Comparison of ENCODE assay signal across 8 cellular contexts in the genomic region with DNA sequence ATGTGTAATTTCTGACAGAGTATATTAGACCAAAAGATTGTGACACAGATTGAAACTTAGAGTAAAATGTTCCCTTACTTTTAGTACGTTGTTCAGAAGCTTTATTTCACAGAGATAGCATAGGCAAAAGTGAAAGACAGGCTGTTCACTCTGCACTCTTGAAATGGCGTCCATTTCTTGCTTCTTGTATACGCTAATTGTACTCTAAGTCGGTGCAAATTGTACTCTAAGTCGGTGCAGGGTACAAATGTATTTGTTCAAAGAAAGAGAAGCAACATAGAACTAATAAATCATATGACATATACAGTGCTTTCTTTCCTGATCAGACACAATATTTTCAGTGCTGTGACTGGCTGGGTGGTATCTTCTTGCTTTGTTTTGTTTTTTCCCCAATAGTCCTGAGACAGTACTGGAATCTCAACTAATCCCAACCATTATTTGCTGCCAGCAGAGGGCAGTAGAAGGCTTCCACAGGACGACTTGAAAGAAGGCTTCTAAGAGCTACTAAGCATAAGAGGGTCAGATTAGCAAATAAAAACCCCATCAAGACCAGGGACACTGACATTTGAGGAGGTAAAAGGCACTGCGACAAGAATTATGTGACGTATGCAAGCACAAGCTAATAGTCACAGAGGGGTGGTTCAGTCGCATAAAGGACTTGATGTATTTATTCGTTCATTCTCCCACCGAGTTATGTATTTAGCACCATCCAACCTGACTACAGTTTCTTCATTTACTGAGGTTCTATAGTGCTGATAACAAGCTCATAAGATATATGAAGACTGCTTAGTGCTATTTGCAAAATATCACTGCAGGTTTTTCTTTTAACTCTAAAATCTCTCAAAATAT.
DNase-seq lines count a peak whose midpoint lies in the region; ATAC-seq, FAIRE-seq and TF ChIP-seq lines count a peak whose summit lies in the region.

No MANE protein-coding gene starts in this region.

- TF ChIP-seq CTCF in Loucy (conservative IDR thresholded peaks at IDR 0.05; ENCODE audit: low read length) = peak; percentile 90
- TF ChIP-seq CTCF in MCF 10A (IDR thresholded peaks at IDR 0.05; ENCODE audit: unreplicated experiment) = peak; percentile 63
- TF ChIP-seq CTCF in HepG2 (CRISPR knock-in tag; IDR thresholded peaks at IDR 0.05) = peak; percentile 75
- peak; percentile 19 to 61 for TF ChIP-seq CTCF in suprapubic skin (IDR thresholded peaks at IDR 0.05)

- no peaks in the 10 kb centered on the region for H3K9me3 ChIP-seq in HAP-1
- no peaks in the 10 kb centered on the region for H3K9me3 ChIP-seq in Loucy (ENCODE audit: insufficient read depth, low read depth, low read length)
- H3K9me3 ChIP-seq in HepG2 (ENCODE audit: low read length) = no peaks in the 10 kb centered on the region
- H3K9me3 ChIP-seq in suprapubic skin = no peaks in the 10 kb centered on the region

- ATAC-seq in HepG2 = peak; percentile 92

- intact Hi-C loops in MCF 10A (cut with micrococcal nuclease) = loop anchor here (1.0 to 2.0 kb wide), 3 partner anchors 71 to 1143 kb away; no protein-coding TSS in a partner anchor
- intact Hi-C loops in HepG2 (cut with micrococcal nuclease; ENCODE audit: unreplicated experiment) = loop anchor here (10.0 kb wide), 1 partner anchor 1139 kb away; no protein-coding TSS in a partner anchor

- no peaks in the 10 kb centered on the region for H3K79me2 ChIP-seq in Loucy (ENCODE audit: insufficient read depth, low read length)
- H3K79me2 ChIP-seq in HepG2 (ENCODE audit: insufficient read depth, low read length) = no peaks in the 10 kb centered on the region

- DNase-seq in activated CD8-positive, alpha-beta memory T cell treated with anti-CD3 and anti-CD28 coated beads for 24 hours = peak; percentile 57
- no peak for DNase-seq in activated CD8-positive, alpha-beta memory T cell treated with anti-CD3 and anti-CD28 coated beads, Interleukin-2, amount 50 U/mL, for 4 hours
- peak; percentile 74 to 88 for DNase-seq in HAP-1 (ENCODE audit: low spot score in 2 of 2)
- peak; percentile 64 for DNase-seq in RKO (ENCODE audit: low spot score)
- DNase-seq in MCF 10A (ENCODE audit: unreplicated experiment) = peak; percentile 78
- DNase-seq in HepG2 (ENCODE audit: low spot score) = peak; percentile 41
- DNase-seq in suprapubic skin (ENCODE audit: low spot score in 2 of 2) = peak in 1 of 2 donors; percentile 58

- no peaks in the 10 kb centered on the region for H3K36me3 ChIP-seq in HAP-1 (replicated peaks)
- H3K36me3 ChIP-seq in Loucy (ENCODE audit: insufficient read depth, low read length) = no peaks in the 10 kb centered on the region
- no peaks in the 10 kb centered on the region for H3K36me3 ChIP-seq in HepG2 (replicated peaks in 1 of 2; ENCODE audit: control insufficient read depth in 1 of 2, insufficient read depth in 2 of 2, low read length in 2 of 2)
- H3K36me3 ChIP-seq in suprapubic skin = no peaks in the 10 kb centered on the region

- CTCF ChIA-PET in MCF 10A (lab: Yijun Ruan, JAX) (interaction anchor here (0.5 to 5.7 kb wide), 52 partner anchors 9 to 1365 kb away, joined by 3 to 92 read pairs (median 4); no protein-coding TSS in a partner anchor), HepG2 (lab: Yijun Ruan, JAX; ENCODE audit: low intra/inter-chr PET ratio, low total read pairs) (interaction anchor here (2.7 kb wide), 1 partner anchor 232 kb away, joined by 15 read pairs; no protein-coding TSS in a partner anchor)

- H3K36me3 Mint-ChIP-seq in MCF 10A (ENCODE audit: insufficient read depth, unreplicated experiment) = no peaks in the 10 kb centered on the region

- no peaks in the 10 kb centered on the region for H3K27me3 Mint-ChIP-seq in MCF 10A (ENCODE audit: insufficient read depth, unreplicated experiment)

- no peaks in the 10 kb centered on the region for H3K9me2 ChIP-seq in Loucy (replicated peaks; ENCODE audit: low read depth, low read length)

- WGBS in HepG2 (ENCODE audit: low lambda C conversion rate) = 37% methylated on average over 11 of the region's 11 CpGs
- 58% methylated on average over 11 of the region's 11 CpGs for WGBS in suprapubic skin

- TF ChIP-seq EP300 in HepG2 (IDR thresholded peaks at IDR 0.05; ENCODE audit: low read depth in 2 of 2, low read length in 2 of 2) (no peak), HepG2 (CRISPR knock-in tag; IDR thresholded peaks at IDR 0.05; ENCODE audit: borderline replicate concordance) (no peak), suprapubic skin (IDR thresholded peaks at IDR 0.05) (no peak)

- H3K27ac ChIP-seq in HepG2 (ENCODE audit: extremely low read length, insufficient read depth, low read length) = no peak overlapping the region
- no peak overlapping the region for H3K27ac ChIP-seq in suprapubic skin

- H3K4me2 ChIP-seq in Loucy (ENCODE audit: low read depth, low read length, poor library complexity, severe bottlenecking) (no peak overlapping the region), HepG2 (ENCODE audit: low read depth, low read length) (no peak overlapping the region)

- H3K9ac ChIP-seq in Loucy (ENCODE audit: low read depth, low read length, poor library complexity, severe bottlenecking) (no peak overlapping the region), HepG2 (ENCODE audit: insufficient read depth, low read depth, low read length) (no peak overlapping the region)

- TF ChIP-seq POLR2A in HepG2 (IDR thresholded peaks at IDR 0.05; ENCODE audit: insufficient read depth in 1 of 2, low read depth in 2 of 2, low read length in 2 of 2) (no peak), suprapubic skin (IDR thresholded peaks at IDR 0.05) (no peak)

- POLR2A ChIA-PET in MCF 10A (lab: Yijun Ruan, JAX) (no interaction called here), HepG2 (lab: Yijun Ruan, JAX) (no interaction called here)

- H3K9me3 Mint-ChIP-seq in MCF 10A (ENCODE audit: unreplicated experiment) = no peaks in the 10 kb centered on the region

- FAIRE-seq in HepG2 (lab: Jason Lieb, UNC) = peak; percentile 48

- H3F3A ChIP-seq in Loucy (ENCODE audit: low read depth) = no peaks in the 10 kb centered on the region

- H3K4me3 ChIP-seq in HAP-1 (no peak overlapping the region), Loucy (ENCODE audit: low read length, poor library complexity, severe bottlenecking) (no peak overlapping the region), HepG2 (replicated peaks in 1 of 3; ENCODE audit: insufficient read depth in 1 of 3, low read depth in 2 of 3, low read length in 3 of 3) (no peak overlapping the region), suprapubic skin (no peak overlapping the region)

- H4K20me1 ChIP-seq in Loucy (ENCODE audit: insufficient read depth, low read length, poor library complexity, severe bottlenecking) = no peaks in the 10 kb centered on the region
- H4K20me1 ChIP-seq in HepG2 (ENCODE audit: insufficient read depth, low read length) = no peaks in the 10 kb centered on the region

- no peak overlapping the region for H3K27ac Mint-ChIP-seq in MCF 10A (ENCODE audit: low read depth, unreplicated experiment)

- H2AFZ ChIP-seq in Loucy (ENCODE audit: low read length) = no peak overlapping the region
- no peak overlapping the region for H2AFZ ChIP-seq in HepG2 (ENCODE audit: low read length)

- no peak overlapping the region for H3K4me3 Mint-ChIP-seq in MCF 10A (ENCODE audit: unreplicated experiment)

- H3K27me3 ChIP-seq in HAP-1 (ENCODE audit: low read depth) (no peaks in the 10 kb centered on the region), Loucy (ENCODE audit: insufficient read depth, low read length, poor library complexity, severe bottlenecking) (no peaks in the 10 kb centered on the region), HepG2 (ENCODE audit: control insufficient read depth in 1 of 2, insufficient read depth in 2 of 2, low read length in 2 of 2) (no peaks in the 10 kb centered on the region), suprapubic skin (no peaks in the 10 kb centered on the region)

- H3K4me1 Mint-ChIP-seq in MCF 10A (ENCODE audit: insufficient read depth, unreplicated experiment) = peaks cover 6% of the 10 kb centered on the region

- peak; percentile 34; the same call in 1 of the 2 replicates for TF ChIP-seq RAD21 in HepG2 (CRISPR knock-in tag; IDR thresholded peaks at IDR 0.05)

- BruUV-seq in MCF 10A (replicated peaks; lab: Mats Ljungman, UMichigan) = no TSS peak
- no TSS peak for BruUV-seq in HepG2 (replicated peaks; lab: Mats Ljungman, UMichigan)

- in situ Hi-C loops in HAP-1 (cut with MboI; ENCODE audit: low sequenced_read_pairs) (loop anchor here (5.0 kb wide), 1 partner anchor 236 kb away; no protein-coding TSS in a partner anchor), HepG2 (cut with HindIII; ENCODE audit: extremely low pct_ligation_motif_present, low pct_unique_long_range_greater_than_20kb) (loop anchor here (10.0 kb wide), 1 partner anchor 229 kb away; no protein-coding TSS in a partner anchor)

- H3K4me1 ChIP-seq in HAP-1 (no peaks in the 10 kb centered on the region), Loucy (ENCODE audit: insufficient read depth, low read length, poor library complexity, severe bottlenecking) (no peaks in the 10 kb centered on the region), HepG2 (ENCODE audit: insufficient read depth, low read length) (no peaks in the 10 kb centered on the region), suprapubic skin (no peaks in the 10 kb centered on the region)

TF ChIP-seq in HepG2, 621 proteins besides CTCF, POLR2A, EP300 and RAD21 (continues in another document):
- no peak for TF ChIP-seq ZNF17 (CRISPR knock-in tag; IDR thresholded peaks at IDR 0.05)
- TF ChIP-seq ZKSCAN8 (CRISPR knock-in tag; IDR thresholded peaks at IDR 0.05; ENCODE audit: borderline replicate concordance) = no peak
- TF ChIP-seq TSC22D2 (CRISPR knock-in tag; IDR thresholded peaks at IDR 0.05; ENCODE audit: borderline replicate concordance) = no peak
- TF ChIP-seq MTF1 (CRISPR knock-in tag; IDR thresholded peaks at IDR 0.05) = no peak
- TF ChIP-seq, protein P1, sequence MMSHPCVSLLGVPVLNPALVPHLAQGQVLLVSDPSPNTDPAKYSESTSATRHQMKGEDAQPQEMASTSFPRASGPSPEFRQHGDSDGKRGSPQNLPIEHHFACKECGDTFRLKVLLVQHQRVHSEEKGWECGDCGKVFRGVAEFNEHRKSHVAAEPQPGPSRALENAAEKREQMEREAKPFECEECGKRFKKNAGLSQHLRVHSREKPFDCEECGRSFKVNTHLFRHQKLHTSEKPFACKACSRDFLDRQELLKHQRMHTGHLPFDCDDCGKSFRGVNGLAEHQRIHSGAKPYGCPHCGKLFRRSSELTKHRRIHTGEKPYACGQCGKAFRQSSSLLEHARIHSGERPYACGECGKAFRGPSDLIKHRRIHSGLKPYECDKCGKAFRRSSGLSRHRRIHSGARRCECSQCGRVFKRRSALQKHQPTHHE (CRISPR knock-in tag; IDR thresholded peaks at IDR 0.05; ENCODE audit: borderline replicate concordance) = no peak
- TF ChIP-seq STAG1 (CRISPR knock-in tag; IDR thresholded peaks at IDR 0.05) = peak; percentile 71
- TF ChIP-seq ASH2L (IDR thresholded peaks at IDR 0.05; ENCODE audit: insufficient read length, low read depth, low read length) = no peak
- TF ChIP-seq CREB1 (IDR thresholded peaks at IDR 0.05) = peak; percentile 50; the same call in 1 of the 2 replicates
- no peak for TF ChIP-seq CREB1 (CRISPR knock-in tag; IDR thresholded peaks at IDR 0.05)
- TF ChIP-seq SMC3 (IDR thresholded peaks at IDR 0.05; ENCODE audit: low read length) = peak; percentile 45
- no peak for TF ChIP-seq ZC3H13 (CRISPR knock-in tag; IDR thresholded peaks at IDR 0.05)
- TF ChIP-seq HOXA7 (CRISPR knock-in tag; IDR thresholded peaks at IDR 0.05) = no peak
- no peak for TF ChIP-seq SSRP1 (CRISPR knock-in tag; IDR thresholded peaks at IDR 0.05)

Comparison
In these comparisons a context has a peak if more than half of its experiments do, and no peak if none do; other contexts are left out.
1. CTCF ChIP-seq: peak in every context shown above with its lines; median percentile 90 in Loucy; 75 in HepG2; 63 in MCF 10A; 40 in suprapubic skin.